In the genomic region with DNA sequence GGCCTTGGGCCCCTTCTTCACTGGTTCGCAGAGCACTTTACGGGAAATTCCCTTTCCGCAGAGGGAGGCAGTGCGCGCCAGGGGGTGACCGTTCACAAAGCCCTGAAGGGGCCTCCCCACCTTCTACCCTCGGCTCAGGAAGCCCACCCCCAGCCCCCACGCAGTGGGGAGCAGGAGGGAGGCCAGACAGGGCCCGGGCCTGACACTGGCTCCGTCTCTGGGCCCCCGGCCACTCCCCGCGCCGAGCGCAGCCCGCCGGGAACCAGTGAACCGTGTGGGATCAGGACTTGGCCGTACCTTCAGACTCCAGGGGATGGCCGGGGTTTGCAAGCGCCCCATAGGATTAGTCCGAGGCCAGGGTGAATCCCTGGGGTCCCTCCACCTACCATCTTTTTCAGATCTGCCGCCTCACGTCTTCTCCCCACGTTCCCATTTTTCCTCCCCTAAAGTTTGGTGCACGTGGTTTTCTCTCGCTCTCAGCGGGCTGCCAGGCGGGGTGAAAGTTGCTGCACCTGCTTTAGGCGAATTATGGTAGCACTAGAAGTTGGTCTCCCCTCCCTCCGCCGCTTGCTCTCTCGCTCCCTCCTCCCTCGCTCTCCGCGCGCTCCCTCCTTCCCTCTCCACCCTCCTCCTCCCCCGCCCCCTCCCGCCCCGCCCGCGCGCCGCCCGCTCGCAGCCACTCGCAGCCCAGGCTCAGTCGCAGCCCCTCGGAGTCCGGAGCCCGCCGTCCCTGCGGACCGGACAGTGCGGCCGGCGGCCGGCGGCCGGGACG, we compare ENCODE assay signal across 1 cellular context.
TF ChIP-seq lines count a peak whose summit lies in the region.

A gene with protein sequence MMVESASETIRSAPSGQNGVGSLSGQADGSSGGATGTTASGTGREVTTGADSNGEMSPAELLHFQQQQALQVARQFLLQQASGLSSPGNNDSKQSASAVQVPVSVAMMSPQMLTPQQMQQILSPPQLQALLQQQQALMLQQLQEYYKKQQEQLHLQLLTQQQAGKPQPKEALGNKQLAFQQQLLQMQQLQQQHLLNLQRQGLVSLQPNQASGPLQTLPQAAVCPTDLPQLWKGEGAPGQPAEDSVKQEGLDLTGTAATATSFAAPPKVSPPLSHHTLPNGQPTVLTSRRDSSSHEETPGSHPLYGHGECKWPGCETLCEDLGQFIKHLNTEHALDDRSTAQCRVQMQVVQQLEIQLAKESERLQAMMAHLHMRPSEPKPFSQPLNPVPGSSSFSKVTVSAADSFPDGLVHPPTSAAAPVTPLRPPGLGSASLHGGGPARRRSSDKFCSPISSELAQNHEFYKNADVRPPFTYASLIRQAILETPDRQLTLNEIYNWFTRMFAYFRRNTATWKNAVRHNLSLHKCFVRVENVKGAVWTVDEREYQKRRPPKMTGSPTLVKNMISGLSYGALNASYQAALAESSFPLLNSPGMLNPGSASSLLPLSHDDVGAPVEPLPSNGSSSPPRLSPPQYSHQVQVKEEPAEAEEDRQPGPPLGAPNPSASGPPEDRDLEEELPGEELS (plus strand): TSS at position 679 of the 772 bp plus-strand sequence. CDS start 19,380 bp downstream, outside the sequence.

TF ChIP-seq in liver, 16 proteins besides CTCF, POLR2A, EP300 and RAD21 (continued from another document):
- TF ChIP-seq, protein P1, sequence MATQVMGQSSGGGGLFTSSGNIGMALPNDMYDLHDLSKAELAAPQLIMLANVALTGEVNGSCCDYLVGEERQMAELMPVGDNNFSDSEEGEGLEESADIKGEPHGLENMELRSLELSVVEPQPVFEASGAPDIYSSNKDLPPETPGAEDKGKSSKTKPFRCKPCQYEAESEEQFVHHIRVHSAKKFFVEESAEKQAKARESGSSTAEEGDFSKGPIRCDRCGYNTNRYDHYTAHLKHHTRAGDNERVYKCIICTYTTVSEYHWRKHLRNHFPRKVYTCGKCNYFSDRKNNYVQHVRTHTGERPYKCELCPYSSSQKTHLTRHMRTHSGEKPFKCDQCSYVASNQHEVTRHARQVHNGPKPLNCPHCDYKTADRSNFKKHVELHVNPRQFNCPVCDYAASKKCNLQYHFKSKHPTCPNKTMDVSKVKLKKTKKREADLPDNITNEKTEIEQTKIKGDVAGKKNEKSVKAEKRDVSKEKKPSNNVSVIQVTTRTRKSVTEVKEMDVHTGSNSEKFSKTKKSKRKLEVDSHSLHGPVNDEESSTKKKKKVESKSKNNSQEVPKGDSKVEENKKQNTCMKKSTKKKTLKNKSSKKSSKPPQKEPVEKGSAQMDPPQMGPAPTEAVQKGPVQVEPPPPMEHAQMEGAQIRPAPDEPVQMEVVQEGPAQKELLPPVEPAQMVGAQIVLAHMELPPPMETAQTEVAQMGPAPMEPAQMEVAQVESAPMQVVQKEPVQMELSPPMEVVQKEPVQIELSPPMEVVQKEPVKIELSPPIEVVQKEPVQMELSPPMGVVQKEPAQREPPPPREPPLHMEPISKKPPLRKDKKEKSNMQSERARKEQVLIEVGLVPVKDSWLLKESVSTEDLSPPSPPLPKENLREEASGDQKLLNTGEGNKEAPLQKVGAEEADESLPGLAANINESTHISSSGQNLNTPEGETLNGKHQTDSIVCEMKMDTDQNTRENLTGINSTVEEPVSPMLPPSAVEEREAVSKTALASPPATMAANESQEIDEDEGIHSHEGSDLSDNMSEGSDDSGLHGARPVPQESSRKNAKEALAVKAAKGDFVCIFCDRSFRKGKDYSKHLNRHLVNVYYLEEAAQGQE (IDR thresholded peaks at IDR 0.05) = no peak
